In the genomic region with DNA sequence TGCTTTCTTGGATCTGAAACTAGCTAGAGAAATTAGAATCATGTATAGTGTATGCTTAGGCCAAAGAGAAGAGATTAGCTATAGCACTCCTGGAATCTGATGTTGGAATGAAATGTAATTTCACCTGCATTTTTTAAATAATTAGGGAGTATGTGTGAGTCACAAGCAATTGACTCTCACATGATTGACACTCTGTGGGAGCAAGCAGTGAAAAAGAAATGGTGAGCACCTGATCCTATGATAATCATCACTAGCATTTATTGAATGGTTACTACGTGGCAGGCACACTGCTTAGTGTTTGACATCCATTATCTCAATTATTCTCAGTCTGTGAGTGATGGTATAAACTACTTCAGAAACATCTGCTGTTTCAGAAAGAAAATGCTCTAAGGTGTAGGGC, we compare ENCODE assay signal across 12 cellular contexts.
"Had no signal": no experiment of that assay in that cellular context is flagged by ENCODE, and none has a peak within 500 bp of the region (broad histone marks: within the 10 kb centered on the region; RNA-seq: fewer than 3 reads in every experiment).

No MANE protein-coding gene starts in this region.

- ATAC-seq: naive thymus-derived CD8-positive, alpha-beta T cell had no signal

- DNase-seq: activated CD4-positive, alpha-beta T cell treated with anti-CD3 and anti-CD28 coated beads, Interleukin-2, amount 50 U/mL, for 1 hour; activated naive CD4-positive, alpha-beta T cell treated with anti-CD3 and anti-CD28 coated beads, Interleukin-2, amount 50 U/mL, for 16 hours; cerebellar nuclear complex; dermis blood vessel endothelial cell; endodermal cell; erythroblast; mucosa of descending colon; naive thymus-derived CD8-positive, alpha-beta T cell; stimulated activated CD4-positive, alpha-beta T cell treated with anti-CD3 and anti-CD28 coated beads, Interleukin-2, amount 100 ng/mL, for 48 hours; stomach; tibial artery; uterus had no signal

- H3K36me3 ChIP-seq: stomach, tibial artery, uterus had no signal

- H3K9me3 ChIP-seq: mucosa of descending colon, stomach, tibial artery, uterus had no signal

- H3K27ac ChIP-seq: tibial artery, uterus had no signal

- H3K4me3 ChIP-seq: mucosa of descending colon, stomach, tibial artery, uterus had no signal

- H3K4me1 ChIP-seq: tibial artery, uterus had no signal

- H3K27me3 ChIP-seq: stomach, tibial artery, uterus had no signal
